Comparison of ENCODE assay signal across 21 cellular contexts in genomic region chr9:4821133-4821532, GRCh38. TPM values are rescaled to one million over a fixed set of nuclear protein-coding genes. Genes with fewer than 3 reads are reported as not detected.
DNase-seq lines count a peak whose midpoint lies in the region; ATAC-seq, FAIRE-seq and TF ChIP-seq lines count a peak whose summit lies in the region.
"Had no signal": no experiment of that assay in that cellular context is flagged by ENCODE, and none has a peak within 500 bp of the region (broad histone marks: within the 10 kb centered on the region; RNA-seq: fewer than 3 reads in every experiment).

No MANE protein-coding gene starts in this region.

- TF ChIP-seq RAD21 in K562 (CRISPR knock-in tag; conservative IDR thresholded peaks at IDR 0.05 in 1 of 2, IDR thresholded peaks at IDR 0.05 in 1 of 2), result no peak

- H3K4me1 ChIP-seq in K562 (replicated peaks in 1 of 2; ENCODE audit: control insufficient read depth in 2 of 2, insufficient read depth in 2 of 2, low read length in 2 of 2) (peaks cover 12 to 31% of the 10 kb centered on the region in 2 experiments; a peak in 4 of 5 replicates), psoas muscle (peaks cover 14% of the 10 kb centered on the region)
- H3K4me1 ChIP-seq: A549, Caco-2 had no signal

- in situ Hi-C loops in K562 (cut with MboI), result no loop called here

- TF ChIP-seq POLR2A in K562 (conservative IDR thresholded peaks at IDR 0.05), result no peak

- H3K27me3 ChIP-seq in K562 (ENCODE audit: control insufficient read depth in 2 of 2, insufficient read depth in 2 of 2, low read length in 2 of 2) (no peaks in the 10 kb centered on the region), psoas muscle (ENCODE audit: insufficient read depth in 3 of 3, low read length in 2 of 3) (no peaks in the 10 kb centered on the region)

- H3K36me3 ChIP-seq in K562 (ENCODE audit: control insufficient read depth, insufficient read depth, low read length) (peaks cover 24% of the 10 kb centered on the region), psoas muscle (ENCODE audit: insufficient read depth in 1 of 2, low read depth in 1 of 2) (no peaks in the 10 kb centered on the region)

- POLR2A ChIA-PET in K562 (lab: Yijun Ruan, JAX), result interaction anchor here (0.6 to 3.5 kb wide), 3 partner anchors 10 to 161 kb away, joined by 3 to 13 read pairs (median 5); no protein-coding TSS in a partner anchor
- POLR2A ChIA-PET in T-cell (lab: Charles Lee), result interaction anchor here in 1 of 2 donors (0.7 kb wide), 1 partner anchor 8 kb away, joined by 3 read pairs; no protein-coding TSS in a partner anchor

- TF ChIP-seq EP300 in K562 (IDR thresholded peaks at IDR 0.05; ENCODE audit: low read length), result no peak

- 30% methylated on average over 2 of the region's 2 CpGs for WGBS in K562 (ENCODE audit: insufficient coverage, low coverage, missing lambda C conversion rate)
- 33 to 42% (median 35%) methylated on average over 2 of the region's 2 CpGs for WGBS in psoas muscle, 3 donors

- no TSS peak for BruUV-seq in K562 (replicated peaks; lab: Mats Ljungman, UMichigan)

- ATAC-seq in K562 (peak; percentile 30; the same call in 1 of the 3 replicates), psoas muscle (peak; percentile 45 to 60 (median 48)), GM18873 (IDR thresholded peaks at IDR 0.05; ENCODE audit: low FRiP score, unreplicated experiment) (no peak), GM21526 (IDR thresholded peaks at IDR 0.05; ENCODE audit: low FRiP score, unreplicated experiment) (no peak), T-cell (replicated peaks in 1 of 4) (no peak)
- ATAC-seq in stimulated activated memory B cell treated with anti-CD40 and anti-IgM and Interleukin-4, amounts not matched to agents 10 μg/mL and 1 μg/mL and 100 μg/mL, for 72 hours, result no peak
- ATAC-seq: A549, HCT116 had no signal

- H3K36me3 Mint-ChIP-seq in T-helper 2 cell treated with Interferon-gamma antibody and Interleukin-4, amounts not matched to agents 5 μg/mL and 100 μg/mL, for 36 hours (ENCODE audit: low read depth), result peaks cover 4% of the 10 kb centered on the region
- peaks cover 11% of the 10 kb centered on the region for H3K36me3 Mint-ChIP-seq in stimulated activated memory B cell treated with anti-CD40 and anti-IgM and Interleukin-4, amounts not matched to agents 10 μg/mL and 1 μg/mL and 100 μg/mL, for 72 hours
- peaks cover 13% of the 10 kb centered on the region for H3K36me3 Mint-ChIP-seq in T-cell

- no peak overlapping the region for H2AFZ ChIP-seq in K562 (ENCODE audit: low read depth, low read length)

- H3K9ac ChIP-seq in K562 (ENCODE audit: insufficient read depth in 1 of 2, low read depth in 2 of 2, low read length in 2 of 2), result no peak overlapping the region

- H3K9me3 Mint-ChIP-seq in T-helper 2 cell treated with Interferon-gamma antibody and Interleukin-4, amounts not matched to agents 5 μg/mL and 100 μg/mL, for 36 hours, result peaks cover 1% of the 10 kb centered on the region
- no peaks in the 10 kb centered on the region for H3K9me3 Mint-ChIP-seq in stimulated activated memory B cell treated with anti-CD40 and anti-IgM and Interleukin-4, amounts not matched to agents 10 μg/mL and 1 μg/mL and 100 μg/mL, for 72 hours
- no peaks in the 10 kb centered on the region for H3K9me3 Mint-ChIP-seq in T-cell
- H3K9me3 Mint-ChIP-seq: CD4-positive, alpha-beta T cell; HFFc6 had no signal

- FAIRE-seq in K562 (lab: Jason Lieb, UNC), result no peak
- FAIRE-seq: A549, D721Med, G401.6, HTR-8/SVneo had no signal

- no peak overlapping the region for H3K4me3 Mint-ChIP-seq in T-helper 2 cell treated with Interferon-gamma antibody and Interleukin-4, amounts not matched to agents 5 μg/mL and 100 μg/mL, for 36 hours
- H3K4me3 Mint-ChIP-seq in stimulated activated memory B cell treated with anti-CD40 and anti-IgM and Interleukin-4, amounts not matched to agents 10 μg/mL and 1 μg/mL and 100 μg/mL, for 72 hours, result no peak overlapping the region
- no peak overlapping the region for H3K4me3 Mint-ChIP-seq in T-cell
- H3K4me3 Mint-ChIP-seq: CD4-positive, alpha-beta T cell; HFFc6 had no signal

- no peak overlapping the region for H3K27ac Mint-ChIP-seq in T-helper 2 cell treated with Interferon-gamma antibody and Interleukin-4, amounts not matched to agents 5 μg/mL and 100 μg/mL, for 36 hours
- H3K27ac Mint-ChIP-seq in stimulated activated memory B cell treated with anti-CD40 and anti-IgM and Interleukin-4, amounts not matched to agents 10 μg/mL and 1 μg/mL and 100 μg/mL, for 72 hours, result peak overlapping the region; percentile 42
- H3K27ac Mint-ChIP-seq in T-cell, result no peak overlapping the region
- H3K27ac Mint-ChIP-seq: CD4-positive, alpha-beta T cell; HFFc6 had no signal

- no peaks in the 10 kb centered on the region; the same call in 1 of the 2 replicates for H4K20me1 ChIP-seq in K562 (replicated peaks; ENCODE audit: control insufficient read depth, insufficient read depth, low read length)

- H3K9me1 ChIP-seq in K562 (ENCODE audit: control insufficient read depth, insufficient read depth, low read length), result no peaks in the 10 kb centered on the region

- no peaks in the 10 kb centered on the region for H3K27me3 Mint-ChIP-seq in T-helper 2 cell treated with Interferon-gamma antibody and Interleukin-4, amounts not matched to agents 5 μg/mL and 100 μg/mL, for 36 hours (ENCODE audit: low read depth)
- H3K27me3 Mint-ChIP-seq in stimulated activated memory B cell treated with anti-CD40 and anti-IgM and Interleukin-4, amounts not matched to agents 10 μg/mL and 1 μg/mL and 100 μg/mL, for 72 hours, result no peaks in the 10 kb centered on the region
- H3K27me3 Mint-ChIP-seq in T-cell, result no peaks in the 10 kb centered on the region
- H3K27me3 Mint-ChIP-seq: CD4-positive, alpha-beta T cell had no signal

- no peak overlapping the region for H3K4me3 ChIP-seq in K562
- H3K4me3 ChIP-seq in psoas muscle, result no peak overlapping the region
- H3K4me3 ChIP-seq: A549 had no signal

- intact Hi-C loops in K562 (cut with micrococcal nuclease), result no loop called here
- intact Hi-C loops in psoas muscle (cut with DNase I), result no loop called here

- H3K79me2 ChIP-seq in K562 (ENCODE audit: control insufficient read depth, insufficient read depth, low read length), result peaks cover 99% of the 10 kb centered on the region

- CTCF ChIA-PET in K562 (lab: Yijun Ruan, JAX; ENCODE audit: low intra/inter-chr PET ratio) (no interaction called here), T-cell (lab: Charles Lee) (no interaction called here)

- H3K27ac ChIP-seq in K562 (ENCODE audit: extremely low read depth, low read depth, low read length) (peak overlapping the region; percentile 41; the same call in 1 of the 3 replicates), psoas muscle (peak overlapping the region; percentile 67)
- H3K27ac ChIP-seq: 22Rv1, A549, C4-2B had no signal

- H3K9me3 ChIP-seq in K562 (replicated peaks; ENCODE audit: control insufficient read depth, insufficient read depth, low read depth, low read length) (no peaks in the 10 kb centered on the region), psoas muscle (no peaks in the 10 kb centered on the region)
- H3K9me3 ChIP-seq: A549, Caco-2 had no signal

- DNase-seq in T-helper 2 cell treated with Interferon-gamma antibody and Interleukin-4, amounts not matched to agents 5 μg/mL and 100 μg/mL, for 36 hours (ENCODE audit: low spot score), result peak; percentile 1
- DNase-seq in T-helper 2 cell (no peak), K562 (ENCODE audit: extremely low read depth in 1 of 4, low spot score in 3 of 4) (no peak), psoas muscle (no peak), T-cell (no peak)
- DNase-seq: AML-193; Caco-2; CD4-positive, alpha-beta T cell; GOT3; H7; HFFc6 had no signal

- no peak overlapping the region for H3K4me2 ChIP-seq in K562 (ENCODE audit: insufficient read depth, low read length)
- H3K4me2 ChIP-seq: A549 had no signal

- peaks cover 13% of the 10 kb centered on the region for H3K4me1 Mint-ChIP-seq in T-helper 2 cell treated with Interferon-gamma antibody and Interleukin-4, amounts not matched to agents 5 μg/mL and 100 μg/mL, for 36 hours (ENCODE audit: low read depth)
- peaks cover 45% of the 10 kb centered on the region for H3K4me1 Mint-ChIP-seq in stimulated activated memory B cell treated with anti-CD40 and anti-IgM and Interleukin-4, amounts not matched to agents 10 μg/mL and 1 μg/mL and 100 μg/mL, for 72 hours
- H3K4me1 Mint-ChIP-seq in T-cell, result peaks cover 27 to 36% (median 35%) of the 10 kb centered on the region in 3 donors

- TF ChIP-seq CTCF in K562 (IDR thresholded peaks at IDR 0.05 in 2 of 3, conservative IDR thresholded peaks at IDR 0.05 in 1 of 3; ENCODE audit: insufficient read depth in 2 of 3, low read depth in 1 of 3, low read length in 3 of 3) (no peak), psoas muscle (IDR thresholded peaks at IDR 0.05) (no peak)

TF ChIP-seq in K562, 482 proteins besides CTCF, POLR2A, EP300 and RAD21 (continues in another document):
- no peak for TF ChIP-seq HNRNPL (IDR thresholded peaks at IDR 0.05; ENCODE audit: low read depth, low read length)
- no peak for TF ChIP-seq GABPA (tag; conservative IDR thresholded peaks at IDR 0.05; ENCODE audit: low read depth)
- TF ChIP-seq CSDE1 (IDR thresholded peaks at IDR 0.05), result no peak

RNA-seq across cellular contexts. Expression of gene RCL1, which starts 28.4 kb away (rescaled TPM):
- 60.6 and 89.3 TPM in 2 replicates for total RNA-seq in K562 (2011; cell fraction: chromatin; rRNA removed; ENCODE audit: low replicate concordance)
- 32.9 and 33.2 TPM in 2 replicates for total RNA-seq in K562 (2011; cell fraction: nucleolus; rRNA removed)
- total RNA-seq in K562 (2011; cell fraction: nucleoplasm; rRNA removed), result 50.7 and 56.7 TPM in 2 replicates
- total RNA-seq in K562 (2014; rRNA removed) (47.4 and 53.9 TPM in 2 replicates), K562 (2014; rRNA removed; fragmentation: Illumina TruSeq; extraction: Trizol) (35.7 and 37.7 TPM in 2 replicates), K562 (2015; rRNA removed; fragmentation: Illumina TruSeq; extraction: Trizol) (38.2 and 38.6 TPM in 2 replicates), K562 (2021) (46.4 and 47.5 TPM in 2 replicates), psoas muscle (10 to 100 TPM; 16.0 to 29.5 (median 17.9) TPM), T-cell (10 to 100 TPM; 22.0 to 38.7 (median 24.2) TPM)
- polyA plus RNA-seq in K562 (2011; rRNA removed) (24.0 and 40.9 TPM in 2 replicates), K562 (2014; fragmentation: Illumina TruSeq; extraction: Trizol) (61.6 and 67.7 TPM in 2 replicates), K562 (2014; fragmentation: Nextera tagmentation; extraction: Ambion mirVana) (10 to 100 TPM; 36.9 to 46.1 TPM), K562 (2014; rRNA removed) (34.3 and 37.4 TPM in 2 replicates), psoas muscle (10 to 100 TPM in 2 of 3 donors, 1 to 10 TPM in 1; 8.9 to 13.2 (median 10.7) TPM)
- 32.2 and 52.1 TPM in 2 replicates for polyA plus RNA-seq in K562 (2011; cell fraction: cytosol; rRNA removed)
- 45.1 and 54.2 TPM in 2 replicates for polyA plus RNA-seq in K562 (2011; cell fraction: nucleus; rRNA removed)
- polyA plus RNA-seq in K562 (2012), result 32.1 and 45.8 TPM in 2 replicates
- polyA minus RNA-seq in K562 (2011; rRNA and poly(A)+ RNA removed), result 37.0 and 57.9 TPM in 2 replicates
- polyA minus RNA-seq in K562 (2011; cell fraction: cytosol; rRNA and poly(A)+ RNA removed), result 28.0 and 32.1 TPM in 2 replicates
- polyA minus RNA-seq in K562 (2011; cell fraction: nucleus; rRNA and poly(A)+ RNA removed), result 52.6 and 116 TPM in 2 replicates

Comparison
In these comparisons a context has a peak if more than half of its experiments do, and no peak if none do; other contexts are left out.
1. ATAC-seq: peak in K562 (single experiment) and psoas muscle (4 of 4); none in stimulated activated memory B cell treated with anti-CD40 and anti-IgM and Interleukin-4, amounts not matched to agents 10 μg/mL and 1 μg/mL and 100 μg/mL, for 72 hours (single experiment), GM18873 (single experiment), GM21526 (single experiment) and T-cell (0 of 4).